1 cellular context compared by ENCODE assay signal in the genomic region with DNA sequence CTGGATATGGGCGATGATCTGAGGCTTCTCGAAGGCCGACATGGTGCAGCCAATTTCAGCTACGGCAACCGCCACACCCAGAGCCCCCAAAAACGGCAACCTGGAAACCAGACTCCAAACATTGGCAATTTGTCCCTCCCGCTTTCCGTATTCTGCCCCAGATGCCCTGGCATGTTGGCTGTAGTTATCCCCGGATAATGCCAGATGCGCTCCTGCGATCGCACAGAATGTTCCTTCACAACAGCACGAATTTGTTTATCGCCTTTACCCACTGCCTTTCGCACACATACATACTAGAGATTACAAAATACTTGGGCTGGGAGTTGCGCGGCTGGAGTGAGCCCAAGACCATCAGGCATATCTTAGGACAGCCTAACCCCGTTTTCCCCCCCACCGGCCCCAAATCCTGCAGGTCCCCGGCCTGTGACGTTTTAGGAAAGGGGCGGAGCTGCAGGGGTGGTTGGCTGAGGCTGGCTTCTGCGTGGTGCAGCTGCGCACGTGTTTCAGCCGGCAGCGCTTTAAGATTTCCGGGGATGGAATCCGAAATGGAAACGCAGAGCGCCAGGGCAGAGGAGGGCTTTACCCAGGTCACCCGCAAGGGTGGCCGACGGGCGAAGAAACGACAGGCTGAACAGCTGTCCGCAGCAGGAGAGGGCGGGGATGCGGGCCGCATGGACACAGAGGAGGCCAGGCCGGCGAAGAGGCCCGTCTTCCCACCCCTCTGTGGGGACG.
TF ChIP-seq lines count a peak whose summit lies in the region.

A gene (plus strand): TSS at position 487 of the 732 bp plus-strand sequence. CDS start 47 bp downstream, at position 534.

TF ChIP-seq in HepG2, 621 proteins besides CTCF, POLR2A, EP300 and RAD21 (continued from another document and continues in another):
- TF ChIP-seq, protein P1, sequence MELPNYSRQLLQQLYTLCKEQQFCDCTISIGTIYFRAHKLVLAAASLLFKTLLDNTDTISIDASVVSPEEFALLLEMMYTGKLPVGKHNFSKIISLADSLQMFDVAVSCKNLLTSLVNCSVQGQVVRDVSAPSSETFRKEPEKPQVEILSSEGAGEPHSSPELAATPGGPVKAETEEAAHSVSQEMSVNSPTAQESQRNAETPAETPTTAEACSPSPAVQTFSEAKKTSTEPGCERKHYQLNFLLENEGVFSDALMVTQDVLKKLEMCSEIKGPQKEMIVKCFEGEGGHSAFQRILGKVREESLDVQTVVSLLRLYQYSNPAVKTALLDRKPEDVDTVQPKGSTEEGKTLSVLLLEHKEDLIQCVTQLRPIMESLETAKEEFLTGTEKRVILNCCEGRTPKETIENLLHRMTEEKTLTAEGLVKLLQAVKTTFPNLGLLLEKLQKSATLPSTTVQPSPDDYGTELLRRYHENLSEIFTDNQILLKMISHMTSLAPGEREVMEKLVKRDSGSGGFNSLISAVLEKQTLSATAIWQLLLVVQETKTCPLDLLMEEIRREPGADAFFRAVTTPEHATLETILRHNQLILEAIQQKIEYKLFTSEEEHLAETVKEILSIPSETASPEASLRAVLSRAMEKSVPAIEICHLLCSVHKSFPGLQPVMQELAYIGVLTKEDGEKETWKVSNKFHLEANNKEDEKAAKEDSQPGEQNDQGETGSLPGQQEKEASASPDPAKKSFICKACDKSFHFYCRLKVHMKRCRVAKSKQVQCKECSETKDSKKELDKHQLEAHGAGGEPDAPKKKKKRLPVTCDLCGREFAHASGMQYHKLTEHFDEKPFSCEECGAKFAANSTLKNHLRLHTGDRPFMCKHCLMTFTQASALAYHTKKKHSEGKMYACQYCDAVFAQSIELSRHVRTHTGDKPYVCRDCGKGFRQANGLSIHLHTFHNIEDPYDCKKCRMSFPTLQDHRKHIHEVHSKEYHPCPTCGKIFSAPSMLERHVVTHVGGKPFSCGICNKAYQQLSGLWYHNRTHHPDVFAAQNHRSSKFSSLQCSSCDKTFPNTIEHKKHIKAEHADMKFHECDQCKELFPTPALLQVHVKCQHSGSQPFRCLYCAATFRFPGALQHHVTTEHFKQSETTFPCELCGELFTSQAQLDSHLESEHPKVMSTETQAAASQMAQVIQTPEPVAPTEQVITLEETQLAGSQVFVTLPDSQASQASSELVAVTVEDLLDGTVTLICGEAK (IDR thresholded peaks at IDR 0.05) = no peak
- TF ChIP-seq, protein P1 (CRISPR knock-in tag; IDR thresholded peaks at IDR 0.05) = peak; percentile 75
- peak; percentile 55 for TF ChIP-seq ZNF232 (CRISPR knock-in tag; IDR thresholded peaks at IDR 0.05; ENCODE audit: borderline replicate concordance)
- TF ChIP-seq ZFP36L1 (CRISPR knock-in tag; IDR thresholded peaks at IDR 0.05) = peak; percentile 97
- peak; percentile 59; the same call in 1 of the 2 replicates for TF ChIP-seq ZIK1 (CRISPR knock-in tag; IDR thresholded peaks at IDR 0.05; ENCODE audit: borderline replicate concordance, low read depth)
- TF ChIP-seq, protein P2, sequence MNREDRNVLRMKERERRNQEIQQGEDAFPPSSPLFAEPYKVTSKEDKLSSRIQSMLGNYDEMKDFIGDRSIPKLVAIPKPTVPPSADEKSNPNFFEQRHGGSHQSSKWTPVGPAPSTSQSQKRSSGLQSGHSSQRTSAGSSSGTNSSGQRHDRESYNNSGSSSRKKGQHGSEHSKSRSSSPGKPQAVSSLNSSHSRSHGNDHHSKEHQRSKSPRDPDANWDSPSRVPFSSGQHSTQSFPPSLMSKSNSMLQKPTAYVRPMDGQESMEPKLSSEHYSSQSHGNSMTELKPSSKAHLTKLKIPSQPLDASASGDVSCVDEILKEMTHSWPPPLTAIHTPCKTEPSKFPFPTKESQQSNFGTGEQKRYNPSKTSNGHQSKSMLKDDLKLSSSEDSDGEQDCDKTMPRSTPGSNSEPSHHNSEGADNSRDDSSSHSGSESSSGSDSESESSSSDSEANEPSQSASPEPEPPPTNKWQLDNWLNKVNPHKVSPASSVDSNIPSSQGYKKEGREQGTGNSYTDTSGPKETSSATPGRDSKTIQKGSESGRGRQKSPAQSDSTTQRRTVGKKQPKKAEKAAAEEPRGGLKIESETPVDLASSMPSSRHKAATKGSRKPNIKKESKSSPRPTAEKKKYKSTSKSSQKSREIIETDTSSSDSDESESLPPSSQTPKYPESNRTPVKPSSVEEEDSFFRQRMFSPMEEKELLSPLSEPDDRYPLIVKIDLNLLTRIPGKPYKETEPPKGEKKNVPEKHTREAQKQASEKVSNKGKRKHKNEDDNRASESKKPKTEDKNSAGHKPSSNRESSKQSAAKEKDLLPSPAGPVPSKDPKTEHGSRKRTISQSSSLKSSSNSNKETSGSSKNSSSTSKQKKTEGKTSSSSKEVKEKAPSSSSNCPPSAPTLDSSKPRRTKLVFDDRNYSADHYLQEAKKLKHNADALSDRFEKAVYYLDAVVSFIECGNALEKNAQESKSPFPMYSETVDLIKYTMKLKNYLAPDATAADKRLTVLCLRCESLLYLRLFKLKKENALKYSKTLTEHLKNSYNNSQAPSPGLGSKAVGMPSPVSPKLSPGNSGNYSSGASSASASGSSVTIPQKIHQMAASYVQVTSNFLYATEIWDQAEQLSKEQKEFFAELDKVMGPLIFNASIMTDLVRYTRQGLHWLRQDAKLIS (CRISPR knock-in tag; IDR thresholded peaks at IDR 0.05) = no peak
- TF ChIP-seq SALL1 (CRISPR knock-in tag; IDR thresholded peaks at IDR 0.05) = peak; percentile 63
- TF ChIP-seq, protein P3, sequence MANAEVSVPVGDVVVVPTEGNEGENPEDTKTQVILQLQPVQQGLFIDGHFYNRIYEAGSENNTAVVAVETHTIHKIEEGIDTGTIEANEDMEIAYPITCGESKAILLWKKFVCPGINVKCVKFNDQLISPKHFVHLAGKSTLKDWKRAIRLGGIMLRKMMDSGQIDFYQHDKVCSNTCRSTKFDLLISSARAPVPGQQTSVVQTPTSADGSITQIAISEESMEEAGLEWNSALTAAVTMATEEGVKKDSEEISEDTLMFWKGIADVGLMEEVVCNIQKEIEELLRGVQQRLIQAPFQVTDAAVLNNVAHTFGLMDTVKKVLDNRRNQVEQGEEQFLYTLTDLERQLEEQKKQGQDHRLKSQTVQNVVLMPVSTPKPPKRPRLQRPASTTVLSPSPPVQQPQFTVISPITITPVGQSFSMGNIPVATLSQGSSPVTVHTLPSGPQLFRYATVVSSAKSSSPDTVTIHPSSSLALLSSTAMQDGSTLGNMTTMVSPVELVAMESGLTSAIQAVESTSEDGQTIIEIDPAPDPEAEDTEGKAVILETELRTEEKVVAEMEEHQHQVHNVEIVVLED (CRISPR knock-in tag; IDR thresholded peaks at IDR 0.05; ENCODE audit: borderline replicate concordance) = peak; percentile 80
- TF ChIP-seq SP5 (CRISPR knock-in tag; IDR thresholded peaks at IDR 0.05; ENCODE audit: borderline replicate concordance, low read depth) = peak; percentile 75
- TF ChIP-seq ZNF775 (CRISPR knock-in tag; IDR thresholded peaks at IDR 0.05; ENCODE audit: borderline replicate concordance) = no peak
- TF ChIP-seq MEIS1 (CRISPR knock-in tag; IDR thresholded peaks at IDR 0.05; ENCODE audit: borderline replicate concordance) = peak; percentile 90; the same call in 1 of the 2 replicates
- TF ChIP-seq, protein P4, sequence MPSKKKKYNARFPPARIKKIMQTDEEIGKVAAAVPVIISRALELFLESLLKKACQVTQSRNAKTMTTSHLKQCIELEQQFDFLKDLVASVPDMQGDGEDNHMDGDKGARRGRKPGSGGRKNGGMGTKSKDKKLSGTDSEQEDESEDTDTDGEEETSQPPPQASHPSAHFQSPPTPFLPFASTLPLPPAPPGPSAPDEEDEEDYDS (CRISPR knock-in tag; IDR thresholded peaks at IDR 0.05) = peak; percentile 73
- peak; percentile 66 for TF ChIP-seq ZNF205 (CRISPR knock-in tag; IDR thresholded peaks at IDR 0.05)
- TF ChIP-seq, protein P5, sequence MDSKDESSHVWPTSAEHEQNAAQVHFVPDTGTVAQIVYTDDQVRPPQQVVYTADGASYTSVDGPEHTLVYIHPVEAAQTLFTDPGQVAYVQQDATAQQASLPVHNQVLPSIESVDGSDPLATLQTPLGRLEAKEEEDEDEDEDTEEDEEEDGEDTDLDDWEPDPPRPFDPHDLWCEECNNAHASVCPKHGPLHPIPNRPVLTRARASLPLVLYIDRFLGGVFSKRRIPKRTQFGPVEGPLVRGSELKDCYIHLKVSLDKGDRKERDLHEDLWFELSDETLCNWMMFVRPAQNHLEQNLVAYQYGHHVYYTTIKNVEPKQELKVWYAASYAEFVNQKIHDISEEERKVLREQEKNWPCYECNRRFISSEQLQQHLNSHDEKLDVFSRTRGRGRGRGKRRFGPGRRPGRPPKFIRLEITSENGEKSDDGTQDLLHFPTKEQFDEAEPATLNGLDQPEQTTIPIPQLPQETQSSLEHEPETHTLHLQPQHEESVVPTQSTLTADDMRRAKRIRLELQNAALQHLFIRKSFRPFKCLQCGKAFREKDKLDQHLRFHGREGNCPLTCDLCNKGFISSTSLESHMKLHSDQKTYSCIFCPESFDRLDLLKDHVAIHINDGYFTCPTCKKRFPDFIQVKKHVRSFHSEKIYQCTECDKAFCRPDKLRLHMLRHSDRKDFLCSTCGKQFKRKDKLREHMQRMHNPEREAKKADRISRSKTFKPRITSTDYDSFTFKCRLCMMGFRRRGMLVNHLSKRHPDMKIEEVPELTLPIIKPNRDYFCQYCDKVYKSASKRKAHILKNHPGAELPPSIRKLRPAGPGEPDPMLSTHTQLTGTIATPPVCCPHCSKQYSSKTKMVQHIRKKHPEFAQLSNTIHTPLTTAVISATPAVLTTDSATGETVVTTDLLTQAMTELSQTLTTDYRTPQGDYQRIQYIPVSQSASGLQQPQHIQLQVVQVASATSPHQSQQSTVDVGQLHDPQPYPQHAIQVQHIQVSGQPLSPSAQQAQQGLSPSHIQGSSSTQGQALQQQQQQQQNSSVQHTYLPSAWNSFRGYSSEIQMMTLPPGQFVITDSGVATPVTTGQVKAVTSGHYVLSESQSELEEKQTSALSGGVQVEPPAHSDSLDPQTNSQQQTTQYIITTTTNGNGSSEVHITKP (CRISPR knock-in tag; IDR thresholded peaks at IDR 0.05; ENCODE audit: low read depth) = 0 out of 2 replicates have a peak, but pooled peaks have one; percentile 49
- peak; percentile 64; the same call in 1 of the 2 replicates for TF ChIP-seq ARID2 (CRISPR knock-in tag; IDR thresholded peaks at IDR 0.05; ENCODE audit: borderline replicate concordance)
- no peak for TF ChIP-seq ZNF776 (CRISPR knock-in tag; IDR thresholded peaks at IDR 0.05)
- TF ChIP-seq KDM1A (CRISPR knock-in tag; IDR thresholded peaks at IDR 0.05) = 0 out of 2 replicates have a peak, but pooled peaks have one; percentile 11
- peak; percentile 74; the same call in 1 of the 2 replicates for TF ChIP-seq ZNF839 (CRISPR knock-in tag; IDR thresholded peaks at IDR 0.05; ENCODE audit: borderline replicate concordance)
- TF ChIP-seq ZNF788 (CRISPR knock-in tag; IDR thresholded peaks at IDR 0.05; ENCODE audit: borderline replicate concordance) = peak; percentile 76
- peak; percentile 91; the same call in 1 of the 2 replicates for TF ChIP-seq ZNF572 (CRISPR knock-in tag; IDR thresholded peaks at IDR 0.05)
- TF ChIP-seq, protein P6, sequence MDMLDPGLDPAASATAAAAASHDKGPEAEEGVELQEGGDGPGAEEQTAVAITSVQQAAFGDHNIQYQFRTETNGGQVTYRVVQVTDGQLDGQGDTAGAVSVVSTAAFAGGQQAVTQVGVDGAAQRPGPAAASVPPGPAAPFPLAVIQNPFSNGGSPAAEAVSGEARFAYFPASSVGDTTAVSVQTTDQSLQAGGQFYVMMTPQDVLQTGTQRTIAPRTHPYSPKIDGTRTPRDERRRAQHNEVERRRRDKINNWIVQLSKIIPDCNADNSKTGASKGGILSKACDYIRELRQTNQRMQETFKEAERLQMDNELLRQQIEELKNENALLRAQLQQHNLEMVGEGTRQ (IDR thresholded peaks at IDR 0.05; ENCODE audit: low read depth, low read length) = 0 out of 2 replicates have a peak, but pooled peaks have one; percentile 18
- TF ChIP-seq, protein P6 (CRISPR knock-in tag; IDR thresholded peaks at IDR 0.05; ENCODE audit: borderline replicate concordance) = peak; percentile 84
- 0 out of 2 replicates have a peak, but pooled peaks have one; percentile 50 for TF ChIP-seq ZNF264 (CRISPR knock-in tag; IDR thresholded peaks at IDR 0.05)
- TF ChIP-seq ZKSCAN8 (CRISPR knock-in tag; IDR thresholded peaks at IDR 0.05; ENCODE audit: borderline replicate concordance) = no peak; the same call in 1 of the 2 replicates
- no peak for TF ChIP-seq NFE2L1 (CRISPR knock-in tag; IDR thresholded peaks at IDR 0.05; ENCODE audit: borderline replicate concordance)
- TF ChIP-seq, protein P7, sequence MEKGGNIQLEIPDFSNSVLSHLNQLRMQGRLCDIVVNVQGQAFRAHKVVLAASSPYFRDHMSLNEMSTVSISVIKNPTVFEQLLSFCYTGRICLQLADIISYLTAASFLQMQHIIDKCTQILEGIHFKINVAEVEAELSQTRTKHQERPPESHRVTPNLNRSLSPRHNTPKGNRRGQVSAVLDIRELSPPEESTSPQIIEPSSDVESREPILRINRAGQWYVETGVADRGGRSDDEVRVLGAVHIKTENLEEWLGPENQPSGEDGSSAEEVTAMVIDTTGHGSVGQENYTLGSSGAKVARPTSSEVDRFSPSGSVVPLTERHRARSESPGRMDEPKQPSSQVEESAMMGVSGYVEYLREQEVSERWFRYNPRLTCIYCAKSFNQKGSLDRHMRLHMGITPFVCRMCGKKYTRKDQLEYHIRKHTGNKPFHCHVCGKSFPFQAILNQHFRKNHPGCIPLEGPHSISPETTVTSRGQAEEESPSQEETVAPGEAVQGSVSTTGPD (CRISPR knock-in tag; IDR thresholded peaks at IDR 0.05) = peak; percentile 71; the same call in 1 of the 2 replicates
- no peak for TF ChIP-seq IKZF1 (IDR thresholded peaks at IDR 0.05)
- TF ChIP-seq POLR2AphosphoS5 (IDR thresholded peaks at IDR 0.05; ENCODE audit: low read depth, low read length) = peak; percentile 68
